In genomic region chr2:236172238-236172865, GRCh38 we compare ENCODE assay signal across 21 cellular contexts. TPM values are rescaled to one million over a fixed set of nuclear protein-coding genes. Genes with fewer than 3 reads are reported as not detected.
DNase-seq lines count a peak whose midpoint lies in the region; ATAC-seq and TF ChIP-seq lines count a peak whose summit lies in the region.
"Had no signal": no experiment of that assay in that cellular context is flagged by ENCODE, and none has a peak within 500 bp of the region (broad histone marks: within the 10 kb centered on the region; RNA-seq: fewer than 3 reads in every experiment).

No MANE protein-coding gene starts in this region.

- H3K4me3 Mint-ChIP-seq in endodermal cell: no peak overlapping the region
- peak overlapping the region; percentile 84 for H3K4me3 Mint-ChIP-seq in neural progenitor cell
- H3K4me3 Mint-ChIP-seq: activated CD4-positive, alpha-beta T cell treated with anti-CD3 and anti-CD28 coated beads for 36 hours; HFFc6; stimulated activated effector memory CD8-positive, alpha-beta T cell treated with anti-CD3 and anti-CD28 coated beads, Interleukin-12 subunit alpha, Interleukin-12 subunit beta, amount 100 ng/mL, for 72 hours had no signal

- H3F3A ChIP-seq in neural progenitor cell (ENCODE audit: low read depth): peaks cover 73% of the 10 kb centered on the region

- peaks cover 100% of the 10 kb centered on the region for H3K27me3 ChIP-seq in HUES48 (ENCODE audit: control insufficient read depth, insufficient read depth, low read length)
- H3K27me3 ChIP-seq in endodermal cell (ENCODE audit: control insufficient read depth, insufficient read depth, low read length, poor library complexity, severe bottlenecking): peaks cover 97% of the 10 kb centered on the region
- H3K27me3 ChIP-seq in neural progenitor cell: peaks cover 100% of the 10 kb centered on the region

- H3K4me1 ChIP-seq in HUES48 (ENCODE audit: control insufficient read depth, insufficient read depth, low read length) (peaks cover 57% of the 10 kb centered on the region), endodermal cell (ENCODE audit: control insufficient read depth, insufficient read depth, low read length) (peaks cover 12% of the 10 kb centered on the region), neural progenitor cell (peaks cover 33% of the 10 kb centered on the region)

- H3K9me3 ChIP-seq in HUES48 (ENCODE audit: control insufficient read depth, insufficient read depth, low read length): no peaks in the 10 kb centered on the region
- no peaks in the 10 kb centered on the region for H3K9me3 ChIP-seq in endodermal cell (ENCODE audit: control insufficient read depth, low read length)
- H3K9me3 ChIP-seq in neural progenitor cell (ENCODE audit: low read depth): no peaks in the 10 kb centered on the region
- H3K9me3 ChIP-seq: prostate gland, tibial nerve had no signal

- H3K4me3 ChIP-seq in HUES48 (ENCODE audit: low read depth, low read length) (no peak overlapping the region), endodermal cell (ENCODE audit: low read length) (no peak overlapping the region), neural progenitor cell (no peak overlapping the region)
- H3K4me3 ChIP-seq: prostate gland, spleen, tibial nerve had no signal

- H3K4me1 Mint-ChIP-seq in endodermal cell (peaks cover 24% of the 10 kb centered on the region), neural progenitor cell (peaks cover 58% of the 10 kb centered on the region)
- H3K4me1 Mint-ChIP-seq: activated CD4-positive, alpha-beta T cell treated with anti-CD3 and anti-CD28 coated beads for 36 hours; stimulated activated effector memory CD8-positive, alpha-beta T cell treated with anti-CD3 and anti-CD28 coated beads, Interleukin-12 subunit alpha, Interleukin-12 subunit beta, amount 100 ng/mL, for 72 hours had no signal

- H4K20me1 ChIP-seq in neural progenitor cell (ENCODE audit: low read depth): peaks cover 87% of the 10 kb centered on the region

- peak overlapping the region; percentile 51 for H3K27ac ChIP-seq in HUES48 (ENCODE audit: low read depth, low read length)
- H3K27ac ChIP-seq in endodermal cell (ENCODE audit: low read depth, low read length): peak overlapping the region; percentile 80
- H3K27ac ChIP-seq in neural progenitor cell: no peak overlapping the region
- H3K27ac ChIP-seq: prostate gland, spleen, tibial nerve had no signal

- H3K27ac Mint-ChIP-seq in endodermal cell (no peak overlapping the region), neural progenitor cell (no peak overlapping the region)
- H3K27ac Mint-ChIP-seq: activated CD4-positive, alpha-beta T cell treated with anti-CD3 and anti-CD28 coated beads for 36 hours; HFFc6; stimulated activated effector memory CD8-positive, alpha-beta T cell treated with anti-CD3 and anti-CD28 coated beads, Interleukin-12 subunit alpha, Interleukin-12 subunit beta, amount 100 ng/mL, for 72 hours had no signal

- H3K9ac ChIP-seq in HUES48 (ENCODE audit: low read depth, low read length) (no peak overlapping the region), endodermal cell (ENCODE audit: extremely low read depth, low read length, poor library complexity, severe bottlenecking) (no peak overlapping the region), neural progenitor cell (no peak overlapping the region)

- TF ChIP-seq CTCF in endodermal cell (conservative IDR thresholded peaks at IDR 0.05) (no peak), neural progenitor cell (IDR thresholded peaks at IDR 0.05) (no peak)

- no peak overlapping the region for H2AFZ ChIP-seq in neural progenitor cell (replicated peaks)

- H3K36me3 Mint-ChIP-seq in endodermal cell (ENCODE audit: low read depth) (no peaks in the 10 kb centered on the region), neural progenitor cell (no peaks in the 10 kb centered on the region)

- no peaks in the 10 kb centered on the region for H3K79me2 ChIP-seq in neural progenitor cell (ENCODE audit: low read depth)

- no peak for ATAC-seq in HG03439 (IDR thresholded peaks at IDR 0.05; ENCODE audit: unreplicated experiment)
- no peak for ATAC-seq in HG02973 (IDR thresholded peaks at IDR 0.05; ENCODE audit: unreplicated experiment)
- ATAC-seq: activated CD4-positive, alpha-beta T cell treated with anti-CD3 and anti-CD28 coated beads for 36 hours; stimulated activated effector memory CD8-positive, alpha-beta T cell treated with anti-CD3 and anti-CD28 coated beads, Interleukin-12 subunit alpha, Interleukin-12 subunit beta, amount 100 ng/mL, for 72 hours had no signal

- H3K9me3 Mint-ChIP-seq in endodermal cell (no peaks in the 10 kb centered on the region), neural progenitor cell (no peaks in the 10 kb centered on the region)
- H3K9me3 Mint-ChIP-seq: HFFc6; IgD-negative memory B cell; stimulated activated effector memory CD8-positive, alpha-beta T cell treated with anti-CD3 and anti-CD28 coated beads, Interleukin-12 subunit alpha, Interleukin-12 subunit beta, amount 100 ng/mL, for 72 hours had no signal

- no peaks in the 10 kb centered on the region for H3K36me3 ChIP-seq in HUES48 (ENCODE audit: control insufficient read depth, insufficient read depth, low read length)
- H3K36me3 ChIP-seq in endodermal cell (ENCODE audit: control insufficient read depth, insufficient read depth, low read length): no peaks in the 10 kb centered on the region
- no peaks in the 10 kb centered on the region for H3K36me3 ChIP-seq in neural progenitor cell
- H3K36me3 ChIP-seq: prostate gland, spleen, tibial nerve had no signal

- H3K4me2 ChIP-seq in neural progenitor cell: peak overlapping the region; percentile 4

- DNase-seq in ELF-1 (ENCODE audit: low read depth, low spot score) (peak; percentile 62), endodermal cell (peak; percentile 60), neural progenitor cell (ENCODE audit: low spot score) (peak; percentile 51)
- DNase-seq in activated CD4-positive, CD25-positive, alpha-beta regulatory T cell (lab: John Stamatoyannopoulos, UW): no peak
- DNase-seq: activated CD4-positive, alpha-beta T cell treated with anti-CD3 and anti-CD28 coated beads for 36 hours; activated naive CD4-positive, alpha-beta T cell; HFFc6; NCI-H1930; NCI-H510A treated with DMSO at 0.1 percent for 48 hours; SIG-M5; T1000 had no signal

- peaks cover 90% of the 10 kb centered on the region for H3K27me3 Mint-ChIP-seq in endodermal cell (ENCODE audit: insufficient read depth)
- H3K27me3 Mint-ChIP-seq in neural progenitor cell (ENCODE audit: insufficient read depth, low read depth): peaks cover 66% of the 10 kb centered on the region

- 0 to 2% methylated on average over 3 to 31 of the region's 31 CpGs for WGBS in endodermal cell (ENCODE audit: insufficient coverage in 1 of 2, insufficient read length in 1 of 2), 2 experiments

RNA-seq across cellular contexts. Expression of gene GBX2, which starts 4.2 kb away (rescaled TPM):
- total RNA-seq in endodermal cell: under 1 TPM in 1 of 2 donors, not detected in 1; 0.20 TPM
- polyA plus RNA-seq in endodermal cell (2013, experiment 1 of 2): 26.5 TPM
- 24.3 TPM for polyA plus RNA-seq in endodermal cell (2013, experiment 2 of 2)
- 0.46 TPM in 1 of 2 replicates, not detected in the other for total RNA-seq in neural progenitor cell (ENCODE audit: low replicate concordance)
- total RNA-seq: activated CD4-positive, alpha-beta T cell treated with anti-CD3 and anti-CD28 coated beads for 36 hours; aorta; HFFc6; liver; tibial nerve had no signal
- polyA plus RNA-seq: IgD-negative memory B cell, liver, spleen had no signal

Comparison
In these comparisons a context has a peak if more than half of its experiments do, and no peak if none do; other contexts are left out.
1. DNase-seq: peak in ELF-1 (single experiment), endodermal cell (single experiment) and neural progenitor cell (single experiment); none in activated CD4-positive, CD25-positive, alpha-beta regulatory T cell (0 of 4).